1 cellular context compared by ENCODE assay signal in genomic region chr3:157174616-157175498, GRCh38.
TF ChIP-seq lines count a peak whose summit lies in the region.

No MANE protein-coding gene starts in this region.

TF ChIP-seq in K562, 482 proteins besides CTCF, POLR2A, EP300 and RAD21 (continued from another document and continues in another):
- TF ChIP-seq, protein P1, sequence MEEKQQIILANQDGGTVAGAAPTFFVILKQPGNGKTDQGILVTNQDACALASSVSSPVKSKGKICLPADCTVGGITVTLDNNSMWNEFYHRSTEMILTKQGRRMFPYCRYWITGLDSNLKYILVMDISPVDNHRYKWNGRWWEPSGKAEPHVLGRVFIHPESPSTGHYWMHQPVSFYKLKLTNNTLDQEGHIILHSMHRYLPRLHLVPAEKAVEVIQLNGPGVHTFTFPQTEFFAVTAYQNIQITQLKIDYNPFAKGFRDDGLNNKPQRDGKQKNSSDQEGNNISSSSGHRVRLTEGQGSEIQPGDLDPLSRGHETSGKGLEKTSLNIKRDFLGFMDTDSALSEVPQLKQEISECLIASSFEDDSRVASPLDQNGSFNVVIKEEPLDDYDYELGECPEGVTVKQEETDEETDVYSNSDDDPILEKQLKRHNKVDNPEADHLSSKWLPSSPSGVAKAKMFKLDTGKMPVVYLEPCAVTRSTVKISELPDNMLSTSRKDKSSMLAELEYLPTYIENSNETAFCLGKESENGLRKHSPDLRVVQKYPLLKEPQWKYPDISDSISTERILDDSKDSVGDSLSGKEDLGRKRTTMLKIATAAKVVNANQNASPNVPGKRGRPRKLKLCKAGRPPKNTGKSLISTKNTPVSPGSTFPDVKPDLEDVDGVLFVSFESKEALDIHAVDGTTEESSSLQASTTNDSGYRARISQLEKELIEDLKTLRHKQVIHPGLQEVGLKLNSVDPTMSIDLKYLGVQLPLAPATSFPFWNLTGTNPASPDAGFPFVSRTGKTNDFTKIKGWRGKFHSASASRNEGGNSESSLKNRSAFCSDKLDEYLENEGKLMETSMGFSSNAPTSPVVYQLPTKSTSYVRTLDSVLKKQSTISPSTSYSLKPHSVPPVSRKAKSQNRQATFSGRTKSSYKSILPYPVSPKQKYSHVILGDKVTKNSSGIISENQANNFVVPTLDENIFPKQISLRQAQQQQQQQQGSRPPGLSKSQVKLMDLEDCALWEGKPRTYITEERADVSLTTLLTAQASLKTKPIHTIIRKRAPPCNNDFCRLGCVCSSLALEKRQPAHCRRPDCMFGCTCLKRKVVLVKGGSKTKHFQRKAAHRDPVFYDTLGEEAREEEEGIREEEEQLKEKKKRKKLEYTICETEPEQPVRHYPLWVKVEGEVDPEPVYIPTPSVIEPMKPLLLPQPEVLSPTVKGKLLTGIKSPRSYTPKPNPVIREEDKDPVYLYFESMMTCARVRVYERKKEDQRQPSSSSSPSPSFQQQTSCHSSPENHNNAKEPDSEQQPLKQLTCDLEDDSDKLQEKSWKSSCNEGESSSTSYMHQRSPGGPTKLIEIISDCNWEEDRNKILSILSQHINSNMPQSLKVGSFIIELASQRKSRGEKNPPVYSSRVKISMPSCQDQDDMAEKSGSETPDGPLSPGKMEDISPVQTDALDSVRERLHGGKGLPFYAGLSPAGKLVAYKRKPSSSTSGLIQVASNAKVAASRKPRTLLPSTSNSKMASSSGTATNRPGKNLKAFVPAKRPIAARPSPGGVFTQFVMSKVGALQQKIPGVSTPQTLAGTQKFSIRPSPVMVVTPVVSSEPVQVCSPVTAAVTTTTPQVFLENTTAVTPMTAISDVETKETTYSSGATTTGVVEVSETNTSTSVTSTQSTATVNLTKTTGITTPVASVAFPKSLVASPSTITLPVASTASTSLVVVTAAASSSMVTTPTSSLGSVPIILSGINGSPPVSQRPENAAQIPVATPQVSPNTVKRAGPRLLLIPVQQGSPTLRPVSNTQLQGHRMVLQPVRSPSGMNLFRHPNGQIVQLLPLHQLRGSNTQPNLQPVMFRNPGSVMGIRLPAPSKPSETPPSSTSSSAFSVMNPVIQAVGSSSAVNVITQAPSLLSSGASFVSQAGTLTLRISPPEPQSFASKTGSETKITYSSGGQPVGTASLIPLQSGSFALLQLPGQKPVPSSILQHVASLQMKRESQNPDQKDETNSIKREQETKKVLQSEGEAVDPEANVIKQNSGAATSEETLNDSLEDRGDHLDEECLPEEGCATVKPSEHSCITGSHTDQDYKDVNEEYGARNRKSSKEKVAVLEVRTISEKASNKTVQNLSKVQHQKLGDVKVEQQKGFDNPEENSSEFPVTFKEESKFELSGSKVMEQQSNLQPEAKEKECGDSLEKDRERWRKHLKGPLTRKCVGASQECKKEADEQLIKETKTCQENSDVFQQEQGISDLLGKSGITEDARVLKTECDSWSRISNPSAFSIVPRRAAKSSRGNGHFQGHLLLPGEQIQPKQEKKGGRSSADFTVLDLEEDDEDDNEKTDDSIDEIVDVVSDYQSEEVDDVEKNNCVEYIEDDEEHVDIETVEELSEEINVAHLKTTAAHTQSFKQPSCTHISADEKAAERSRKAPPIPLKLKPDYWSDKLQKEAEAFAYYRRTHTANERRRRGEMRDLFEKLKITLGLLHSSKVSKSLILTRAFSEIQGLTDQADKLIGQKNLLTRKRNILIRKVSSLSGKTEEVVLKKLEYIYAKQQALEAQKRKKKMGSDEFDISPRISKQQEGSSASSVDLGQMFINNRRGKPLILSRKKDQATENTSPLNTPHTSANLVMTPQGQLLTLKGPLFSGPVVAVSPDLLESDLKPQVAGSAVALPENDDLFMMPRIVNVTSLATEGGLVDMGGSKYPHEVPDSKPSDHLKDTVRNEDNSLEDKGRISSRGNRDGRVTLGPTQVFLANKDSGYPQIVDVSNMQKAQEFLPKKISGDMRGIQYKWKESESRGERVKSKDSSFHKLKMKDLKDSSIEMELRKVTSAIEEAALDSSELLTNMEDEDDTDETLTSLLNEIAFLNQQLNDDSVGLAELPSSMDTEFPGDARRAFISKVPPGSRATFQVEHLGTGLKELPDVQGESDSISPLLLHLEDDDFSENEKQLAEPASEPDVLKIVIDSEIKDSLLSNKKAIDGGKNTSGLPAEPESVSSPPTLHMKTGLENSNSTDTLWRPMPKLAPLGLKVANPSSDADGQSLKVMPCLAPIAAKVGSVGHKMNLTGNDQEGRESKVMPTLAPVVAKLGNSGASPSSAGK (IDR thresholded peaks at IDR 0.05) = peak; percentile 96
- TF ChIP-seq PCBP1 (IDR thresholded peaks at IDR 0.05; ENCODE audit: low read depth, low read length, poor library complexity, severe bottlenecking) = peak; percentile 80
- TF ChIP-seq NFXL1 (CRISPR knock-in tag; IDR thresholded peaks at IDR 0.05) = no peak
- peak; percentile 99 to 100 for TF ChIP-seq NRF1 (conservative IDR thresholded peaks at IDR 0.05 in 1 of 2, IDR thresholded peaks at IDR 0.05 in 1 of 2)
- peak; percentile 67; the same call in 1 of the 2 replicates for TF ChIP-seq POLR2AphosphoS2 (IDR thresholded peaks at IDR 0.05; ENCODE audit: low read length)
- TF ChIP-seq ZNF324 (CRISPR knock-in tag; IDR thresholded peaks at IDR 0.05) = peak; percentile 64; the same call in 1 of the 2 replicates
- peak; percentile 85; the same call in 1 of the 2 replicates for TF ChIP-seq HDAC2 (IDR thresholded peaks at IDR 0.05)
- TF ChIP-seq, protein P2, sequence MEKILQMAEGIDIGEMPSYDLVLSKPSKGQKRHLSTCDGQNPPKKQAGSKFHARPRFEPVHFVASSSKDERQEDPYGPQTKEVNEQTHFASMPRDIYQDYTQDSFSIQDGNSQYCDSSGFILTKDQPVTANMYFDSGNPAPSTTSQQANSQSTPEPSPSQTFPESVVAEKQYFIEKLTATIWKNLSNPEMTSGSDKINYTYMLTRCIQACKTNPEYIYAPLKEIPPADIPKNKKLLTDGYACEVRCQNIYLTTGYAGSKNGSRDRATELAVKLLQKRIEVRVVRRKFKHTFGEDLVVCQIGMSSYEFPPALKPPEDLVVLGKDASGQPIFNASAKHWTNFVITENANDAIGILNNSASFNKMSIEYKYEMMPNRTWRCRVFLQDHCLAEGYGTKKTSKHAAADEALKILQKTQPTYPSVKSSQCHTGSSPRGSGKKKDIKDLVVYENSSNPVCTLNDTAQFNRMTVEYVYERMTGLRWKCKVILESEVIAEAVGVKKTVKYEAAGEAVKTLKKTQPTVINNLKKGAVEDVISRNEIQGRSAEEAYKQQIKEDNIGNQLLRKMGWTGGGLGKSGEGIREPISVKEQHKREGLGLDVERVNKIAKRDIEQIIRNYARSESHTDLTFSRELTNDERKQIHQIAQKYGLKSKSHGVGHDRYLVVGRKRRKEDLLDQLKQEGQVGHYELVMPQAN (IDR thresholded peaks at IDR 0.05; ENCODE audit: borderline replicate concordance) = peak; percentile 64
- peak; percentile 86 for TF ChIP-seq POLR2AphosphoS5 (IDR thresholded peaks at IDR 0.05; ENCODE audit: control insufficient read depth, insufficient read depth, low read depth, low read length)
- TF ChIP-seq, protein P3, sequence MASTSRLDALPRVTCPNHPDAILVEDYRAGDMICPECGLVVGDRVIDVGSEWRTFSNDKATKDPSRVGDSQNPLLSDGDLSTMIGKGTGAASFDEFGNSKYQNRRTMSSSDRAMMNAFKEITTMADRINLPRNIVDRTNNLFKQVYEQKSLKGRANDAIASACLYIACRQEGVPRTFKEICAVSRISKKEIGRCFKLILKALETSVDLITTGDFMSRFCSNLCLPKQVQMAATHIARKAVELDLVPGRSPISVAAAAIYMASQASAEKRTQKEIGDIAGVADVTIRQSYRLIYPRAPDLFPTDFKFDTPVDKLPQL (IDR thresholded peaks at IDR 0.05; ENCODE audit: extremely low read depth, insufficient read length) = peak; percentile 62
- TF ChIP-seq ZNF318 (IDR thresholded peaks at IDR 0.05; ENCODE audit: borderline replicate concordance in 1 of 2, low read depth in 1 of 2) = peak in 1 of 2 experiments; percentile 16; a peak in 1 of 4 replicates
- TF ChIP-seq ZKSCAN8 (CRISPR knock-in tag; IDR thresholded peaks at IDR 0.05) = 0 out of 2 replicates have a peak, but pooled peaks have one; percentile 18
- TF ChIP-seq ZNF431 (CRISPR knock-in tag; IDR thresholded peaks at IDR 0.05) = peak; percentile 52
- TF ChIP-seq ZNF253 (CRISPR knock-in tag; conservative IDR thresholded peaks at IDR 0.05) = no peak
- TF ChIP-seq, protein P4, sequence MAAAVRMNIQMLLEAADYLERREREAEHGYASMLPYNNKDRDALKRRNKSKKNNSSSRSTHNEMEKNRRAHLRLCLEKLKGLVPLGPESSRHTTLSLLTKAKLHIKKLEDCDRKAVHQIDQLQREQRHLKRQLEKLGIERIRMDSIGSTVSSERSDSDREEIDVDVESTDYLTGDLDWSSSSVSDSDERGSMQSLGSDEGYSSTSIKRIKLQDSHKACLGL (CRISPR knock-in tag; IDR thresholded peaks at IDR 0.05; ENCODE audit: borderline replicate concordance, poor library complexity, severe bottlenecking) = no peak
- TF ChIP-seq CLOCK (CRISPR knock-in tag; IDR thresholded peaks at IDR 0.05; ENCODE audit: borderline replicate concordance) = no peak
- TF ChIP-seq ZNF707 (CRISPR knock-in tag; conservative IDR thresholded peaks at IDR 0.05) = 0 out of 2 replicates have a peak, but pooled peaks have one; percentile 43
- TF ChIP-seq TCFL5 (CRISPR knock-in tag; conservative IDR thresholded peaks at IDR 0.05) = no peak
- TF ChIP-seq ZBED1 (IDR thresholded peaks at IDR 0.05) = peak; percentile 18
- TF ChIP-seq, protein P5, sequence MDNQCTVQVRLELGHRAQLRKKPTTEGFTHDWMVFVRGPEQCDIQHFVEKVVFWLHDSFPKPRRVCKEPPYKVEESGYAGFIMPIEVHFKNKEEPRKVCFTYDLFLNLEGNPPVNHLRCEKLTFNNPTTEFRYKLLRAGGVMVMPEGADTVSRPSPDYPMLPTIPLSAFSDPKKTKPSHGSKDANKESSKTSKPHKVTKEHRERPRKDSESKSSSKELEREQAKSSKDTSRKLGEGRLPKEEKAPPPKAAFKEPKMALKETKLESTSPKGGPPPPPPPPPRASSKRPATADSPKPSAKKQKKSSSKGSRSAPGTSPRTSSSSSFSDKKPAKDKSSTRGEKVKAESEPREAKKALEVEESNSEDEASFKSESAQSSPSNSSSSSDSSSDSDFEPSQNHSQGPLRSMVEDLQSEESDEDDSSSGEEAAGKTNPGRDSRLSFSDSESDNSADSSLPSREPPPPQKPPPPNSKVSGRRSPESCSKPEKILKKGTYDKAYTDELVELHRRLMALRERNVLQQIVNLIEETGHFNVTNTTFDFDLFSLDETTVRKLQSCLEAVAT (IDR thresholded peaks at IDR 0.05) = peak; percentile 73 to 85; a peak in 2 of 4 replicates
- TF ChIP-seq HLTF (IDR thresholded peaks at IDR 0.05) = no peak
